In the genomic region with DNA sequence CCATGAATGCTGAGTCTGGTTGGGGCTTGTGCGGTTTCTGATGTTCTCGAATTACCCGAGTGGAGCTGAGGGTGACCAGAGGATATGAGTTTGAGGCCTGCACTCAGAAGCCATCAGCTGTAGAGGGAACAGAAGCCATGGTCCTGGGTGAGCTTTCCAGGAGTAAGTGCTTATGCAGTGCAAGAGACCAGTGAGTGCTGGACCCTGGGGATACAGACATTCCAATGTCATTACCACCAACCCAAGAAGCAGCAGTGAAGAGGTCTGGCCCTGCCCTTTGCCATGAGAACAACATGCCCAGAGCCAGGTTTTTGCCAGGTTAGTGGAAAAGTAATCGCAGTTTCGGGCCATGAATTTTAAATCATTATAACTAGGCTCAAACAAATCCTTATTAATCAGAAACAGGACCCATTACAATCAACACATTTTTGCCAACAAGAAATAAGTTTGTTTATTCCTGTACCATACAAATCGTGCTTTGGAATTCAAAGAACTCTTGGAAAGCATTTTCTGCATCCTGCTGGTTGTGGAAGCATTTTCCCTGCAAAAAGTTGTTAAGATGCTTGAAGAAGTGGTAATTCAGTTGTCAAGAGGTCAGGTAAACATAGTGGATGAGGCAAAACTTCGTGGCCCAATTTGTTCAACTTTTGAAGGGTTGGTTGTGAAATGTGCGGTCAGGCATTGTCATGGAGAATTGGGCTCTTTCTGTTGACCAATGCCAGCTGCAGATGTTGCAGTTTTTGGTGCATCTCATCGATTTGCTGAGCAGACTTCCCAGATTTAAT, we compare ENCODE assay signal across 19 cellular contexts.
A peak's percentile ranks its signal among the peaks of the same experiment; 100 is the strongest.
DNase-seq lines count a peak whose midpoint lies in the region; ATAC-seq, FAIRE-seq and TF ChIP-seq lines count a peak whose summit lies in the region.
"Had no signal": no experiment of that assay in that cellular context is flagged by ENCODE, and none has a peak within 500 bp of the region (broad histone marks: within the 10 kb centered on the region; RNA-seq: fewer than 3 reads in every experiment).

No MANE protein-coding gene starts in this region.

- CTCF ChIA-PET in AG04450 (lab: Charles Lee) = interaction anchor here (1.3 kb wide), 1 partner anchor 40 kb away, joined by 4 read pairs; no protein-coding TSS in a partner anchor

- no peak overlapping the region for H3K18ac ChIP-seq in mesenchymal stem cell (ENCODE audit: low read depth in 1 of 2, low read length in 2 of 2)

- H2AK5ac ChIP-seq in mesenchymal stem cell (ENCODE audit: low read length, severe bottlenecking) = no peak overlapping the region

- no peak overlapping the region for H3K23ac ChIP-seq in mesenchymal stem cell (ENCODE audit: low read length in 2 of 2)

- H4K91ac ChIP-seq in mesenchymal stem cell (ENCODE audit: low read length) = no peak overlapping the region

- no peak overlapping the region for H3K14ac ChIP-seq in mesenchymal stem cell (ENCODE audit: low read length in 2 of 2)

- H2BK15ac ChIP-seq in mesenchymal stem cell (ENCODE audit: low read depth, poor library complexity, severe bottlenecking) = no peak overlapping the region

- H3K27me3 ChIP-seq in AG04450 (ENCODE audit: control insufficient read depth, insufficient read depth, low read length) (no peaks in the 10 kb centered on the region), mesenchymal stem cell (ENCODE audit: control insufficient read depth in 1 of 2, insufficient read depth in 1 of 2, low read length in 2 of 2) (no peaks in the 10 kb centered on the region), adrenal gland (no peaks in the 10 kb centered on the region)

- DNase-seq in AG04450 (ENCODE audit: low read depth, low spot score) = no peak
- peak; percentile 34 for DNase-seq in HTR-8/SVneo (ENCODE audit: insufficient read length, low spot score)
- peak; percentile 34 for DNase-seq in choroid plexus epithelial cell (ENCODE audit: low read depth)
- DNase-seq in mesenchymal stem cell = peak; percentile 78
- no peak for DNase-seq in omental fat pad (ENCODE audit: low spot score)
- no peak for DNase-seq in Right ventricle myocardium superior
- DNase-seq in GM19238 (ENCODE audit: insufficient read length, low spot score) = no peak
- DNase-seq in adrenal gland = no peak
- DNase-seq: activated CD4-positive, alpha-beta T cell treated with anti-CD3 and anti-CD28 coated beads for 48 hours; activated CD8-positive, alpha-beta memory T cell treated with anti-CD3 and anti-CD28 coated beads, Interleukin-2, amount 50 U/mL, for 4 hours; heart right ventricle; NCI-H1105; NCI-H69 had no signal

- H3K36me3 ChIP-seq in mesenchymal stem cell (ENCODE audit: control insufficient read depth in 1 of 2, insufficient read depth in 2 of 2, low read depth in 1 of 2, low read length in 2 of 2) (no peaks in the 10 kb centered on the region), adrenal gland (replicated peaks in 1 of 2) (no peaks in the 10 kb centered on the region)
- H3K36me3 ChIP-seq: heart right ventricle had no signal

- POLR2A ChIA-PET in AG04450 (lab: Yijun Ruan, JAX) = no interaction called here

- H3K9ac ChIP-seq in mesenchymal stem cell (ENCODE audit: low read length) = no peak overlapping the region

- H3K9me3 ChIP-seq in AG04450 (ENCODE audit: control insufficient read depth, insufficient read depth, low read length) (no peaks in the 10 kb centered on the region), mesenchymal stem cell (ENCODE audit: control insufficient read depth, low read length) (no peaks in the 10 kb centered on the region), adrenal gland (replicated peaks in 1 of 3) (no peaks in the 10 kb centered on the region)
- H3K9me3 ChIP-seq: heart right ventricle had no signal

- H2BK12ac ChIP-seq in mesenchymal stem cell (ENCODE audit: low read length in 2 of 2) = no peak overlapping the region

- H3K4me1 ChIP-seq in mesenchymal stem cell (ENCODE audit: control insufficient read depth, insufficient read depth, low read depth, low read length) = peaks cover 12% of the 10 kb centered on the region
- H3K4me1 ChIP-seq in adrenal gland (replicated peaks in 1 of 2) = no peaks in the 10 kb centered on the region
- H3K4me1 ChIP-seq: heart right ventricle had no signal

- peak overlapping the region; percentile 39 for H3K27ac ChIP-seq in AG04450 (ENCODE audit: low read depth, low read length)
- H3K27ac ChIP-seq in mesenchymal stem cell (ENCODE audit: low read length, poor library complexity, severe bottlenecking) = peak overlapping the region; percentile 6
- no peak overlapping the region for H3K27ac ChIP-seq in adrenal gland
- H3K27ac ChIP-seq: heart right ventricle, HL-60 had no signal

- H3K4me2 ChIP-seq in mesenchymal stem cell (ENCODE audit: low read length, poor library complexity, severe bottlenecking) = no peak overlapping the region

- H2AFZ ChIP-seq in mesenchymal stem cell (ENCODE audit: low read depth, low read length) = no peak overlapping the region

- no peak for TF ChIP-seq POLR2A in adrenal gland (IDR thresholded peaks at IDR 0.05)

- TF ChIP-seq CTCF in AG04450 (IDR thresholded peaks at IDR 0.05; ENCODE audit: low read depth, low read length) (no peak), choroid plexus epithelial cell (conservative IDR thresholded peaks at IDR 0.05; ENCODE audit: low read depth, low read length) (no peak), omental fat pad (IDR thresholded peaks at IDR 0.05) (no peak), adrenal gland (IDR thresholded peaks at IDR 0.05) (no peak)

- no peaks in the 10 kb centered on the region for H3K79me1 ChIP-seq in mesenchymal stem cell (replicated peaks; ENCODE audit: low read length, poor library complexity, severe bottlenecking)

- intact Hi-C loops in Right ventricle myocardium superior (cut with DNase I) (no loop called here), adrenal gland (cut with DNase I) (no loop called here)

- FAIRE-seq in HTR-8/SVneo (lab: Jason Lieb, UNC) = no peak
- FAIRE-seq: GM12878, islet of Langerhans, K562 had no signal

- no peak overlapping the region for H2BK5ac ChIP-seq in mesenchymal stem cell (ENCODE audit: low read depth, low read length, poor library complexity, severe bottlenecking)

- H3K4ac ChIP-seq in mesenchymal stem cell (ENCODE audit: low read depth in 1 of 2, low read length in 2 of 2) = no peak overlapping the region

- WGBS in mesenchymal stem cell = 50% methylated on average over 9 of the region's 9 CpGs
- WGBS in adrenal gland, 4 donors = 78 to 84% (median 83%) methylated on average over 9 of the region's 9 CpGs

- no peak for ATAC-seq in omental fat pad (ENCODE audit: low FRiP score)
- ATAC-seq in Right ventricle myocardium superior (ENCODE audit: poor library complexity) = no peak
- ATAC-seq: GM12878; heart right ventricle; K562; SK-N-SH treated with all-trans-retinoic acid at 6 μM for 48 hours; stimulated activated memory B cell treated with anti-CD40 and anti-IgM and Interleukin-4, amounts not matched to agents 10 μg/mL and 1 μg/mL and 100 μg/mL, for 72 hours had no signal

- H2BK120ac ChIP-seq in mesenchymal stem cell (ENCODE audit: low read depth, low read length) = no peak overlapping the region

- H4K8ac ChIP-seq in mesenchymal stem cell (ENCODE audit: low read length) = no peak overlapping the region

- H3K4me3 ChIP-seq in AG04450 (ENCODE audit: low read depth, low read length) (no peak overlapping the region), choroid plexus epithelial cell (ENCODE audit: low read depth, low read length) (no peak overlapping the region), mesenchymal stem cell (ENCODE audit: insufficient read depth in 1 of 2, low read depth in 1 of 2, low read length in 2 of 2) (no peak overlapping the region), adrenal gland (no peak overlapping the region)
- H3K4me3 ChIP-seq: GM12878, heart right ventricle, K562 had no signal

Comparison
In these comparisons a context has a peak if more than half of its experiments do, and no peak if none do; other contexts are left out.
1. DNase-seq: peak in HTR-8/SVneo (single experiment), choroid plexus epithelial cell (single experiment) and mesenchymal stem cell (single experiment); none in AG04450 (single experiment), omental fat pad (single experiment), Right ventricle myocardium superior (single experiment), GM19238 (single experiment) and adrenal gland (0 of 7).
2. H3K27ac ChIP-seq: peak in AG04450 (single experiment) and mesenchymal stem cell (single experiment); none in adrenal gland (0 of 5).